In the genomic region with DNA sequence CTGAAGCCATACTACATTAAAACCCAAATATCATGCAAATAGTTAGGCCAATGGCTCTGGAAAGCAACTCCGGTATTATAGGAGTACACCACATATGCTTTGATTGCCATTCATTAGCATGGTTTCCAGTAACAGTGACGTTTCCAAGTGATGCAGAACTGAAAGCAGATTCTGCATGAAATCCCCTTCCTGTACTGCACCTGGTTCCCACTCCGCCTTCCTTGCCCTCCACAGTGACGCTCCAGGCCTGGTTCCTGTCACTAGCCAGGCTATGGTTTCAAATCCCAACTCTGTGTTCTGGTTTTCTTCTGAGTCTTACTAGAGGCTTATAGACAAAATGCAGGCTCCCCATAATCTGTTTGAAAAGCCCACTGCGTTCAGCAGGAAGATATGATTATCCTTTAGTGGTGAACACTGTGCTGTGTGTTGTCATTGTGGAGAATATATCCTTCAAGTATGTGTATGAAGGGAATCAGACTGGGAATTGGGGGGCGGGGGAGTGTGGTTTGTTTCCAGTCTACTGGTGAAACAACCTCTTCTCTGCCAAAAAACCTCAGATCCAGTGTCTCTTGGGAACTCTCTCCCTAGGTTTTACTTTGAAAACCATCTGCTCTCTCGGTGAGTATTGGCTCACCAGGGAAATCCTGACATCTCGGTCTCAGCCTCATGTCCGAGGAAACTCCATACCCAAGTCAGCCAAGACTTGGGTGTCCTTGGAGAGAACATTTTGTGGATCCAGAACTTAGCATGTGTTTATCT, we compare ENCODE assay signal across 10 cellular contexts.
DNase-seq lines count a peak whose midpoint lies in the region; ATAC-seq and TF ChIP-seq lines count a peak whose summit lies in the region.
"Had no signal": no experiment of that assay in that cellular context is flagged by ENCODE, and none has a peak within 500 bp of the region (broad histone marks: within the 10 kb centered on the region; RNA-seq: fewer than 3 reads in every experiment).

No MANE protein-coding gene starts in this region.

- no peak overlapping the region for H3K4me2 ChIP-seq in neural progenitor cell

- peaks cover 11% of the 10 kb centered on the region for H3F3A ChIP-seq in neural progenitor cell (ENCODE audit: low read depth)

- no peaks in the 10 kb centered on the region for H3K9me3 Mint-ChIP-seq in neural progenitor cell

- H4K20me1 ChIP-seq in neural progenitor cell (ENCODE audit: low read depth): no peaks in the 10 kb centered on the region

- no peak overlapping the region for H2AFZ ChIP-seq in neural progenitor cell (replicated peaks)

- no peak for TF ChIP-seq CTCF in neural progenitor cell (IDR thresholded peaks at IDR 0.05)

- no peak overlapping the region for H3K27ac Mint-ChIP-seq in neural progenitor cell

- no peaks in the 10 kb centered on the region for H3K4me1 ChIP-seq in neural progenitor cell

- no peak for TF ChIP-seq POLR2A in GM18505 (IDR thresholded peaks at IDR 0.05; ENCODE audit: borderline replicate concordance, extremely low read depth, insufficient read depth, insufficient read length)

- no peak overlapping the region for H3K4me3 Mint-ChIP-seq in neural progenitor cell

- H3K4me3 ChIP-seq in neural progenitor cell: no peak overlapping the region
- H3K4me3 ChIP-seq in MG63: no peak overlapping the region

- no peak overlapping the region for H3K27ac ChIP-seq in neural progenitor cell

- DNase-seq in RPMI7951 (ENCODE audit: low read depth): peak; percentile 9
- DNase-seq in neural progenitor cell (ENCODE audit: low spot score): no peak
- no peak for DNase-seq in kidney glomerular epithelial cell (lab: John Stamatoyannopoulos, UW)
- no peak for DNase-seq in NCI-H2081 (lab: John Stamatoyannopoulos, UW)
- DNase-seq in MG63: no peak
- DNase-seq: activated CD4-positive, alpha-beta T cell treated with anti-CD3 and anti-CD28 coated beads for 48 hours; MV-4-11 had no signal

- H3K27me3 ChIP-seq in neural progenitor cell: no peaks in the 10 kb centered on the region
- no peaks in the 10 kb centered on the region for H3K27me3 ChIP-seq in MG63

- H3K36me3 ChIP-seq in neural progenitor cell: no peaks in the 10 kb centered on the region
- no peaks in the 10 kb centered on the region for H3K36me3 ChIP-seq in MG63

- H3K9me3 ChIP-seq in neural progenitor cell (ENCODE audit: low read depth): no peaks in the 10 kb centered on the region
- no peaks in the 10 kb centered on the region for H3K9me3 ChIP-seq in MG63

- no peaks in the 10 kb centered on the region for H3K27me3 Mint-ChIP-seq in neural progenitor cell (ENCODE audit: insufficient read depth, low read depth)

- no peaks in the 10 kb centered on the region for H3K4me1 Mint-ChIP-seq in neural progenitor cell

- peak; percentile 48 for ATAC-seq in GM18505 (IDR thresholded peaks at IDR 0.05; ENCODE audit: unreplicated experiment)
- peak; percentile 60 for ATAC-seq in GM21447 (IDR thresholded peaks at IDR 0.05; ENCODE audit: unreplicated experiment)
- peak; percentile 68 for ATAC-seq in HG03432 (IDR thresholded peaks at IDR 0.05; ENCODE audit: unreplicated experiment)

- H3K79me2 ChIP-seq in neural progenitor cell (ENCODE audit: low read depth): no peaks in the 10 kb centered on the region

- H3K9ac ChIP-seq in neural progenitor cell: no peak overlapping the region

- H3K36me3 Mint-ChIP-seq in neural progenitor cell: no peaks in the 10 kb centered on the region
